Comparison of ENCODE assay signal across 17 cellular contexts in the genomic region with DNA sequence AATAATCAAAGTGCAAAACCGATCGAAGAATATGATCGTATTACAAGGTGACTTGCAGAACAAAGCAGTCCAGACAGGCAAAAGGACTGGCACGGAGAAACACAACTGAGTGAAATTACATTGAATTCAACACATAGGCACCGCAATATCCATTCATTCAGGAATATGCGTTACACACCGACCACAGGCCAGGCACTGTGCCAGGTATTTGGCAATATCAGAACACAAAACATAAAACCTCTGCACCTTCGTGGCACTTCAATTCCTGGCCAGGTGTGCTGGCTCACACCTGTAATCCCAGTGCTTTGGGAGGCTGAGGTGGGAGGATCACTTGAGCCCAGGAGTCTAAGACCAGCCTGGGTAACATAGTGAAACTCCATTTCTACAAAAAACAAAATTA.
DNase-seq lines count a peak whose midpoint lies in the region; ATAC-seq, FAIRE-seq and TF ChIP-seq lines count a peak whose summit lies in the region.
"Had no signal": no experiment of that assay in that cellular context is flagged by ENCODE, and none has a peak within 500 bp of the region (broad histone marks: within the 10 kb centered on the region; RNA-seq: fewer than 3 reads in every experiment).

No MANE protein-coding gene starts in this region.

- H3K4me3 ChIP-seq in BLaER1 treated with 17β-estradiol and CSF1 and Interleukin-3, amounts not matched to agents 10 nM and 100 nM: no peak overlapping the region
- H3K4me3 ChIP-seq in kidney (ENCODE audit: low read length in 2 of 2) (no peak overlapping the region), lower leg skin (ENCODE audit: low read depth, poor library complexity, severe bottlenecking) (no peak overlapping the region), heart right ventricle (no peak overlapping the region)
- H3K4me3 ChIP-seq: thyroid gland had no signal

- no peak for ATAC-seq in HG02623 (IDR thresholded peaks at IDR 0.05; ENCODE audit: unreplicated experiment)
- ATAC-seq in heart right ventricle: no peak
- ATAC-seq: activated T-cell treated with anti-CD3 and anti-CD28 coated beads, Interleukin-2, amount 50 U/mL, for 72 hours; HCT116; stimulated activated naive B cell treated with anti-CD40 and anti-IgM and Interleukin-4, amounts not matched to agents 10 μg/mL and 1 μg/mL and 100 μg/mL, for 72 hours had no signal

- 62 to 64% methylated on average over 8 of the region's 8 CpGs for WGBS in lower leg skin, 2 donors
- 82 to 86% methylated on average over 8 of the region's 8 CpGs for WGBS in heart right ventricle, 2 donors

- no peak for TF ChIP-seq CTCF in kidney (IDR thresholded peaks at IDR 0.05; ENCODE audit: borderline replicate concordance, extremely low read depth, insufficient read depth)
- TF ChIP-seq CTCF in lower leg skin (IDR thresholded peaks at IDR 0.05): no peak
- TF ChIP-seq CTCF in heart right ventricle (IDR thresholded peaks at IDR 0.05): no peak

- intact Hi-C loops in kidney (cut with DNase I) (no loop called here), lower leg skin (cut with DNase I; ENCODE audit: low total_unique reads) (no loop called here), heart right ventricle (cut with DNase I) (loop anchor here in 1 of 10 donors (10.0 kb wide), 1 partner anchor 193 kb away; no protein-coding TSS in a partner anchor)

- TF ChIP-seq POLR2A in lower leg skin (IDR thresholded peaks at IDR 0.05): no peak

- H3K4me2 ChIP-seq in BLaER1 treated with 17β-estradiol and CSF1 and Interleukin-3, amounts not matched to agents 10 nM and 100 nM: peak overlapping the region in 10 of 11 experiments; percentile 10 to 70 (median 59); a peak in 19 of 22 replicates

- H3K36me3 ChIP-seq in BLaER1 treated with 17β-estradiol and CSF1 and Interleukin-3, amounts not matched to agents 10 nM and 100 nM: peaks cover 0 to 8% (median 0%) of the 10 kb centered on the region in 11 experiments; a peak in 1 of 22 replicates
- no peaks in the 10 kb centered on the region for H3K36me3 ChIP-seq in kidney (ENCODE audit: control insufficient read depth in 1 of 2, insufficient read depth in 2 of 2, low read length in 2 of 2)
- H3K36me3 ChIP-seq in heart right ventricle: peaks cover 0 to 3% (median 0%) of the 10 kb centered on the region in 9 donors
- H3K36me3 ChIP-seq: thyroid gland had no signal

- H3K4me1 ChIP-seq in BLaER1 treated with 17β-estradiol and CSF1 and Interleukin-3, amounts not matched to agents 10 nM and 100 nM: peaks cover 40 to 69% (median 51%) of the 10 kb centered on the region in 10 experiments
- H3K4me1 ChIP-seq in kidney (ENCODE audit: control insufficient read depth in 1 of 2, insufficient read depth in 1 of 2, low read depth in 1 of 2, low read length in 2 of 2) (peaks cover 2 to 6% of the 10 kb centered on the region in 2 donors), heart right ventricle (peaks cover 0 to 37% (median 21%) of the 10 kb centered on the region in 9 donors)

- H3K9ac ChIP-seq in BLaER1 treated with 17β-estradiol and CSF1 and Interleukin-3, amounts not matched to agents 10 nM and 100 nM: no peak overlapping the region
- H3K9ac ChIP-seq in kidney (ENCODE audit: low read length in 2 of 2): no peak overlapping the region

- H3K27me3 ChIP-seq in BLaER1 treated with 17β-estradiol and CSF1 and Interleukin-3, amounts not matched to agents 10 nM and 100 nM: 0 out of 22 replicates have a peak, but pooled peaks cover 0 to 6% (median 0%) of the 10 kb centered on the region in 11 experiments
- no peaks in the 10 kb centered on the region for H3K27me3 ChIP-seq in heart right ventricle
- H3K27me3 ChIP-seq: thyroid gland had no signal

- DNase-seq in HT-29 (ENCODE audit: low spot score) (peak; percentile 6), RPMI8226 (peak; percentile 19), kidney (peak; percentile 23), lower leg skin (ENCODE audit: low spot score in 2 of 2) (no peak), heart right ventricle (no peak)
- no peak for DNase-seq in activated naive CD4-positive, alpha-beta T cell treated with anti-CD3 and anti-CD28 coated beads, Interleukin-2, amount 50 U/mL, for 16 hours
- DNase-seq: activated T-cell treated with anti-CD3 and anti-CD28 coated beads, Interleukin-2, amount 50 U/mL, for 72 hours; CD8-positive, alpha-beta memory T cell; effector memory CD4-positive, alpha-beta T cell; NCI-H1436 treated with DMSO at 0.1 percent for 48 hours; SHP77 treated with DMSO at 0.1 percent for 48 hours; stimulated activated CD4-positive, alpha-beta T cell treated with anti-CD3 and anti-CD28 coated beads, Interleukin-2, amount 100 ng/mL, for 24 hours; stimulated activated naive B cell treated with anti-CD40 and anti-IgM and Interleukin-4, amounts not matched to agents 10 μg/mL and 1 μg/mL and 100 μg/mL, for 72 hours; thyroid gland had no signal

- H3K9me3 ChIP-seq in BLaER1 treated with 17β-estradiol and CSF1 and Interleukin-3, amounts not matched to agents 10 nM and 100 nM (replicated peaks in 1 of 11): no peaks in the 10 kb centered on the region
- H3K9me3 ChIP-seq in kidney (ENCODE audit: control insufficient read depth in 1 of 2, low read length in 2 of 2) (no peaks in the 10 kb centered on the region), heart right ventricle (no peaks in the 10 kb centered on the region)
- H3K9me3 ChIP-seq: thyroid gland had no signal

- H4K20me1 ChIP-seq in BLaER1 treated with 17β-estradiol and CSF1 and Interleukin-3, amounts not matched to agents 10 nM and 100 nM: peaks cover 0 to 93% (median 20%) of the 10 kb centered on the region in 11 experiments; a peak in 14 of 22 replicates

- H3K27ac ChIP-seq in BLaER1 treated with 17β-estradiol and CSF1 and Interleukin-3, amounts not matched to agents 10 nM and 100 nM: no peak overlapping the region
- H3K27ac ChIP-seq in kidney (ENCODE audit: low read depth in 2 of 2, low read length in 2 of 2): no peak overlapping the region
- H3K27ac ChIP-seq in heart right ventricle: no peak overlapping the region
- H3K27ac ChIP-seq: thyroid gland had no signal

- FAIRE-seq in kidney (lab: Jason Lieb, UNC): no peak

Comparison
In these comparisons a context has a peak if more than half of its experiments do, and no peak if none do; other contexts are left out.
1. DNase-seq: peak in HT-29 (single experiment), RPMI8226 (single experiment) and kidney (single experiment); none in lower leg skin (0 of 2), activated naive CD4-positive, alpha-beta T cell treated with anti-CD3 and anti-CD28 coated beads, Interleukin-2, amount 50 U/mL, for 16 hours (single experiment) and heart right ventricle (0 of 2).